22 cellular contexts compared by ENCODE assay signal in the genomic region with DNA sequence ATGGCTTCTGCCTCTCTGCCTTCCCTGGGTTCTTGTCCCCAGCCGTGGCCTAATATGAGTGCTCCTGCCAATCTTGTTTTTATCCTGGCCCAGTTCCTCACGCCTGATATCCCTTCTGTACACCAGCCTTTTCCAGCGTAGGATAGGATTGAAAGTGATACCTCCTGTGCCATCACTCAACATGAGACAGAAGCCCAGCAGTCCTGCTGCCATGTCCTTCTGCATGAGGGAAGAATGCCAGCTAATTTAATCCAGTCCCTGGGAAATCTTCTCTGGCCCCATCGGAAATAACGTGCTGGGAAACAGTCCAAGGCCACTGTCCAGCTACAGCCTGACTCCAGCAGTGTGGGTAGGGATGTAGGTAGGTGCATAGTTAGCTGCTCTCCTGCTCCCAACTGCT.
DNase-seq lines count a peak whose midpoint lies in the region; ATAC-seq and TF ChIP-seq lines count a peak whose summit lies in the region.
"Had no signal": no experiment of that assay in that cellular context is flagged by ENCODE, and none has a peak within 500 bp of the region (broad histone marks: within the 10 kb centered on the region; RNA-seq: fewer than 3 reads in every experiment).

No MANE protein-coding gene starts in this region.

- TF ChIP-seq POLR2A in right lobe of liver (IDR thresholded peaks at IDR 0.05) (no peak), stomach (IDR thresholded peaks at IDR 0.05) (no peak)

- H3K27me3 ChIP-seq in right lobe of liver (no peaks in the 10 kb centered on the region), stomach (peaks cover 0 to 15% (median 0%) of the 10 kb centered on the region in 3 donors)
- H3K27me3 ChIP-seq: BE2C, Peyer's patch had no signal

- WGBS in right lobe of liver (ENCODE audit: insufficient coverage, low coverage, low lambda C conversion rate, missing lambda C conversion rate): 44% methylated on average over 5 of the region's 5 CpGs
- WGBS in stomach, 5 donors: 64 to 74% (median 67%) methylated on average over 5 of the region's 5 CpGs

- DNase-seq in DMS 273 (lab: John Stamatoyannopoulos, UW; ENCODE audit: unreplicated experiment) (peak; percentile 15), DMS 273 treated with DMSO at 0.1 percent for 48 hours (lab: John Stamatoyannopoulos, UW) (no peak), NCI-H446 treated with DMSO at 0.1 percent for 48 hours (lab: John Stamatoyannopoulos, UW) (peak; percentile 93), cerebellum (ENCODE audit: low spot score) (peak; percentile 87), right lobe of liver (no peak), stomach (no peak)
- no peak for DNase-seq in activated naive CD4-positive, alpha-beta T cell treated with anti-CD3 and anti-CD28 coated beads, Interleukin-2, amount 50 U/mL, for 16 hours
- DNase-seq: BE2C; Calu3; CD4-positive, alpha-beta T cell; DND-41; GDM1; GM23248; NCI-H1417; NCI-H2029; NCI-H510A treated with DMSO at 0.1 percent for 48 hours; NCI-H82; Peyer's patch had no signal

- H3K4me3 ChIP-seq in right lobe of liver: no peak overlapping the region
- H3K4me3 ChIP-seq in stomach: no peak overlapping the region
- H3K4me3 ChIP-seq: GM12878, GM23248, Peyer's patch had no signal

- no peak overlapping the region for H3K27ac ChIP-seq in right lobe of liver
- H3K27ac ChIP-seq in stomach: no peak overlapping the region
- H3K27ac ChIP-seq: 22Rv1, GM23248, Peyer's patch had no signal

- TF ChIP-seq CTCF in right lobe of liver (IDR thresholded peaks at IDR 0.05): no peak
- no peak for TF ChIP-seq CTCF in stomach (IDR thresholded peaks at IDR 0.05)

- intact Hi-C loops in right lobe of liver (cut with DNase I) (no loop called here), stomach (cut with DNase I; ENCODE audit: low total_unique reads) (no loop called here)

- no peaks in the 10 kb centered on the region for H3K4me1 ChIP-seq in right lobe of liver
- no peaks in the 10 kb centered on the region for H3K4me1 ChIP-seq in stomach
- H3K4me1 ChIP-seq: Peyer's patch had no signal

- TF ChIP-seq EP300 in stomach (IDR thresholded peaks at IDR 0.05): no peak

- H3K36me3 ChIP-seq in right lobe of liver: no peaks in the 10 kb centered on the region
- no peaks in the 10 kb centered on the region for H3K36me3 ChIP-seq in stomach
- H3K36me3 ChIP-seq: BE2C, Peyer's patch had no signal

- no peaks in the 10 kb centered on the region for H3K9me3 ChIP-seq in right lobe of liver
- H3K9me3 ChIP-seq in stomach: no peaks in the 10 kb centered on the region
- H3K9me3 ChIP-seq: BE2C, Peyer's patch had no signal

- peak; percentile 36 to 79 (median 63) for ATAC-seq in right lobe of liver
- no peak for ATAC-seq in GM19467 (IDR thresholded peaks at IDR 0.05; ENCODE audit: unreplicated experiment)
- ATAC-seq: GM12878, HCT116 had no signal

Comparison
In these comparisons a context has a peak if more than half of its experiments do, and no peak if none do; other contexts are left out.
1. DNase-seq: peak in DMS 273 (single experiment), NCI-H446 treated with DMSO at 0.1 percent for 48 hours (single experiment) and cerebellum (single experiment); none in DMS 273 treated with DMSO at 0.1 percent for 48 hours (single experiment), right lobe of liver (0 of 3), activated naive CD4-positive, alpha-beta T cell treated with anti-CD3 and anti-CD28 coated beads, Interleukin-2, amount 50 U/mL, for 16 hours (single experiment) and stomach (single experiment).